ENCODE assay signal across 8 cellular contexts in the genomic region with DNA sequence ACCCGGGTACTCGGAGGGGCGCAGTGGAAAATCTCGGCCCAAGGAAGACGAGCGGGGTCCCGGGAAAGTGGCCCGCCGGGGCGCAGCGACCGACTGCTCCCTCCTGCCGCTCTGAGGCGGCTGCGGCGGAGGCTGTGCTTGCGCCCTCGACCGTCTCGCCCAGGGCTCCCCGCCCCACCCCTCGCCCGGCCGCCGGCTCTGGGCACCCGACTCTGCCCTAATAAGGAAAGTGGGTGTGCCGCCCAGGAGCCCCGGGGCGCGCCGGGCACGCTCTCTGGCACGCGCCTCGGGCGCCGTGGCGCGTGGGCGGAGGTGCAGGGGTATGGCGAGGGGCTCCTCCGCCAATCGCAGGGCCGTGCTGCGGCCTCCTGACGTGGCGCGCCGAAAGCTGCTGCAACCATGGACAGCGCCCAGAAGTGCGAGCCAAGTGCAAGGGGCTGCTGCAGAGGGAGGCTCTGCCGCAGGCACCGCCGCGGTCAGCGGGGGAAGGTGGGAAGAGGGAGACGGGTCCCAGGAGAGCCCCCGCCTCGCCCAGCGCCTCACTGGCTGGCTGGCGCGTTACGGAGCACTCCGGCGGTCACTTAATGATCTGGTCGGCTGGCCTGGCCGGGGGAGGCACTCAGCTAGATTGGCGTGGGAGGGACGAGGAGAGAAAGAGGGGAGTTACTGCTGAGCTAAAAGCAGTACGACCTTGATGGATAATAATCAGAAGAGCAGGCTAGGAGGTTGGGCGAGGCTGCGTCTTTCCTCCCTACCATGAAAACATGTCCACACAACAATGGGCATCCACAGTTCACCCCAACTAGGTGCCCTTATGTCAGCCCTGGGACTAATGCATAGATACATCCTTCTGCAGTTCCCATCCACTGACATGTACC. TPM values are rescaled to one million over a fixed set of nuclear protein-coding genes. Genes with fewer than 3 reads are reported as not detected.
DNase-seq lines count a peak whose midpoint lies in the region; ATAC-seq and TF ChIP-seq lines count a peak whose summit lies in the region.

A gene with protein sequence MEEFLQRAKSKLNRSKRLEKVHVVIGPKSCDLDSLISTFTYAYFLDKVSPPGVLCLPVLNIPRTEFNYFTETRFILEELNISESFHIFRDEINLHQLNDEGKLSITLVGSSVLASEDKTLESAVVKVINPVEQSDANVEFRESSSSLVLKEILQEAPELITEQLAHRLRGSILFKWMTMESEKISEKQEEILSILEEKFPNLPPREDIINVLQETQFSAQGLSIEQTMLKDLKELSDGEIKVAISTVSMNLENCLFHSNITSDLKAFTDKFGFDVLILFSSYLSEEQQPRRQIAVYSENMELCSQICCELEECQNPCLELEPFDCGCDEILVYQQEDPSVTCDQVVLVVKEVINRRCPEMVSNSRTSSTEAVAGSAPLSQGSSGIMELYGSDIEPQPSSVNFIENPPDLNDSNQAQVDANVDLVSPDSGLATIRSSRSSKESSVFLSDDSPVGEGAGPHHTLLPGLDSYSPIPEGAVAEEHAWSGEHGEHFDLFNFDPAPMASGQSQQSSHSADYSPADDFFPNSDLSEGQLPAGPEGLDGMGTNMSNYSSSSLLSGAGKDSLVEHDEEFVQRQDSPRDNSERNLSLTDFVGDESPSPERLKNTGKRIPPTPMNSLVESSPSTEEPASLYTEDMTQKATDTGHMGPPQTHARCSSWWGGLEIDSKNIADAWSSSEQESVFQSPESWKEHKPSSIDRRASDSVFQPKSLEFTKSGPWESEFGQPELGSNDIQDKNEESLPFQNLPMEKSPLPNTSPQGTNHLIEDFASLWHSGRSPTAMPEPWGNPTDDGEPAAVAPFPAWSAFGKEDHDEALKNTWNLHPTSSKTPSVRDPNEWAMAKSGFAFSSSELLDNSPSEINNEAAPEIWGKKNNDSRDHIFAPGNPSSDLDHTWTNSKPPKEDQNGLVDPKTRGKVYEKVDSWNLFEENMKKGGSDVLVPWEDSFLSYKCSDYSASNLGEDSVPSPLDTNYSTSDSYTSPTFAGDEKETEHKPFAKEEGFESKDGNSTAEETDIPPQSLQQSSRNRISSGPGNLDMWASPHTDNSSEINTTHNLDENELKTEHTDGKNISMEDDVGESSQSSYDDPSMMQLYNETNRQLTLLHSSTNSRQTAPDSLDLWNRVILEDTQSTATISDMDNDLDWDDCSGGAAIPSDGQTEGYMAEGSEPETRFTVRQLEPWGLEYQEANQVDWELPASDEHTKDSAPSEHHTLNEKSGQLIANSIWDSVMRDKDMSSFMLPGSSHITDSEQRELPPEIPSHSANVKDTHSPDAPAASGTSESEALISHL (N-terminal part only) (minus strand): TSS at position 131 of the 878 bp plus-strand sequence. CDS start 151 bp downstream, outside the sequence.

- intact Hi-C loops in natural killer cell (cut with micrococcal nuclease), result no loop called here
- intact Hi-C loops in activated T-helper 2 cell treated with anti-CD3 and anti-CD28 coated beads, Interferon-gamma antibody, Interleukin-2, Interleukin-4, amounts not matched to agents 10 μg/mL and 5 μg/mL and 100 μg/mL, durations not matched to agents 14 hours and 24 hours and 36 hours (cut with micrococcal nuclease), result no loop called here

- TF ChIP-seq CTCF in natural killer cell (IDR thresholded peaks at IDR 0.05), result no peak

- H3K36me3 Mint-ChIP-seq in natural killer cell treated with Interleukin-12 subunit alpha and Interleukin-12 subunit beta and Interleukin-15 and Interleukin-18, amount 100 ng/mL, for 72 hours, result no peaks in the 10 kb centered on the region
- no peaks in the 10 kb centered on the region for H3K36me3 Mint-ChIP-seq in natural killer cell
- H3K36me3 Mint-ChIP-seq in activated T-helper 2 cell treated with anti-CD3 and anti-CD28 coated beads, Interferon-gamma antibody, Interleukin-2, Interleukin-4, amounts not matched to agents 10 μg/mL and 5 μg/mL and 100 μg/mL, durations not matched to agents 14 hours and 24 hours and 36 hours (ENCODE audit: low read depth), result no peaks in the 10 kb centered on the region

- DNase-seq in natural killer cell treated with Interleukin-12 subunit alpha and Interleukin-12 subunit beta and Interleukin-15 and Interleukin-18, amount 100 ng/mL, for 72 hours (ENCODE audit: low spot score), result no peak
- no peak for DNase-seq in natural killer cell
- DNase-seq in NCI-H146 (lab: John Stamatoyannopoulos, UW), result peak; percentile 86
- peak; percentile 11 for DNase-seq in activated T-helper 2 cell treated with anti-CD3 and anti-CD28 coated beads, Interferon-gamma antibody, Interleukin-2, Interleukin-4, amounts not matched to agents 10 μg/mL and 5 μg/mL and 100 μg/mL, durations not matched to agents 14 hours and 24 hours and 36 hours (ENCODE audit: low spot score)
- DNase-seq in glomerular visceral epithelial cell (ENCODE audit: extremely low spot score), result peak; percentile 87
- DNase-seq in occipital lobe (lab: John Stamatoyannopoulos, UW), result peak; percentile 55
- no peak for DNase-seq in activated gamma-delta T cell (lab: John Stamatoyannopoulos, UW)

- peaks cover 43 to 67% of the 10 kb centered on the region in 2 donors for H3K27me3 Mint-ChIP-seq in natural killer cell treated with Interleukin-12 subunit alpha and Interleukin-12 subunit beta and Interleukin-15 and Interleukin-18, amount 100 ng/mL, for 72 hours
- H3K27me3 Mint-ChIP-seq in natural killer cell (ENCODE audit: low read depth in 2 of 2), result peaks cover 35 to 66% of the 10 kb centered on the region in 2 donors
- H3K27me3 Mint-ChIP-seq in activated T-helper 2 cell treated with anti-CD3 and anti-CD28 coated beads, Interferon-gamma antibody, Interleukin-2, Interleukin-4, amounts not matched to agents 10 μg/mL and 5 μg/mL and 100 μg/mL, durations not matched to agents 14 hours and 24 hours and 36 hours (ENCODE audit: low read depth), result peaks cover 51% of the 10 kb centered on the region

- no peak within 1 kb of the TSS for H3K4me3 Mint-ChIP-seq in natural killer cell treated with Interleukin-12 subunit alpha and Interleukin-12 subunit beta and Interleukin-15 and Interleukin-18, amount 100 ng/mL, for 72 hours
- no peak within 1 kb of the TSS for H3K4me3 Mint-ChIP-seq in natural killer cell
- no peak within 1 kb of the TSS for H3K4me3 Mint-ChIP-seq in activated T-helper 2 cell treated with anti-CD3 and anti-CD28 coated beads, Interferon-gamma antibody, Interleukin-2, Interleukin-4, amounts not matched to agents 10 μg/mL and 5 μg/mL and 100 μg/mL, durations not matched to agents 14 hours and 24 hours and 36 hours (ENCODE audit: low read depth)

- H3K9me3 Mint-ChIP-seq in natural killer cell treated with Interleukin-12 subunit alpha and Interleukin-12 subunit beta and Interleukin-15 and Interleukin-18, amount 100 ng/mL, for 72 hours, result no peaks in the 10 kb centered on the region
- H3K9me3 Mint-ChIP-seq in natural killer cell, result no peaks in the 10 kb centered on the region
- no peaks in the 10 kb centered on the region for H3K9me3 Mint-ChIP-seq in activated T-helper 2 cell treated with anti-CD3 and anti-CD28 coated beads, Interferon-gamma antibody, Interleukin-2, Interleukin-4, amounts not matched to agents 10 μg/mL and 5 μg/mL and 100 μg/mL, durations not matched to agents 14 hours and 24 hours and 36 hours

- no peak within 1 kb of the TSS for H3K27ac Mint-ChIP-seq in natural killer cell treated with Interleukin-12 subunit alpha and Interleukin-12 subunit beta and Interleukin-15 and Interleukin-18, amount 100 ng/mL, for 72 hours
- no peak within 1 kb of the TSS for H3K27ac Mint-ChIP-seq in natural killer cell
- H3K27ac Mint-ChIP-seq in activated T-helper 2 cell treated with anti-CD3 and anti-CD28 coated beads, Interferon-gamma antibody, Interleukin-2, Interleukin-4, amounts not matched to agents 10 μg/mL and 5 μg/mL and 100 μg/mL, durations not matched to agents 14 hours and 24 hours and 36 hours, result no peak within 1 kb of the TSS

- H3K4me1 Mint-ChIP-seq in natural killer cell treated with Interleukin-12 subunit alpha and Interleukin-12 subunit beta and Interleukin-15 and Interleukin-18, amount 100 ng/mL, for 72 hours (ENCODE audit: low read depth in 2 of 2), result no peaks in the 10 kb centered on the region
- H3K4me1 Mint-ChIP-seq in natural killer cell, result no peaks in the 10 kb centered on the region
- H3K4me1 Mint-ChIP-seq in activated T-helper 2 cell treated with anti-CD3 and anti-CD28 coated beads, Interferon-gamma antibody, Interleukin-2, Interleukin-4, amounts not matched to agents 10 μg/mL and 5 μg/mL and 100 μg/mL, durations not matched to agents 14 hours and 24 hours and 36 hours (ENCODE audit: low read depth), result no peaks in the 10 kb centered on the region

- ATAC-seq in natural killer cell treated with Interleukin-12 subunit alpha and Interleukin-12 subunit beta and Interleukin-15 and Interleukin-18, amount 100 ng/mL, for 72 hours, result peak; percentile 66 to 68
- ATAC-seq in natural killer cell (no peak), HG03571 (IDR thresholded peaks at IDR 0.05; ENCODE audit: unreplicated experiment) (no peak)

RNA-seq across cellular contexts. Expression of the gene that starts here (rescaled TPM):
- under 1 TPM; 0.45 to 0.57 TPM for total RNA-seq in natural killer cell treated with Interleukin-12 subunit alpha and Interleukin-12 subunit beta and Interleukin-15 and Interleukin-18, amount 100 ng/mL, for 72 hours
- total RNA-seq in natural killer cell (under 1 TPM in 2 of 3 donors, not detected in 1; 0.43 to 0.45 TPM), occipital lobe (13.4 TPM)
- total RNA-seq in activated T-helper 2 cell treated with anti-CD3 and anti-CD28 coated beads, Interferon-gamma antibody, Interleukin-2, Interleukin-4, amounts not matched to agents 10 μg/mL and 5 μg/mL and 100 μg/mL, durations not matched to agents 14 hours and 24 hours and 36 hours, result 0.27 and 0.53 TPM in 2 replicates

Comparison
In these comparisons a context has a peak if more than half of its experiments do, and no peak if none do; other contexts are left out.
1. Peak in ATAC-seq in natural killer cell treated with Interleukin-12 subunit alpha and Interleukin-12 subunit beta and Interleukin-15 and Interleukin-18, amount 100 ng/mL, for 72 hours; RNA of the gene not detected or under 1 TPM.
2. Peak in DNase-seq in activated T-helper 2 cell treated with anti-CD3 and anti-CD28 coated beads, Interferon-gamma antibody, Interleukin-2, Interleukin-4, amounts not matched to agents 10 μg/mL and 5 μg/mL and 100 μg/mL, durations not matched to agents 14 hours and 24 hours and 36 hours; RNA of the gene not detected or under 1 TPM.
3. DNase-seq: peak in NCI-H146 (single experiment), glomerular visceral epithelial cell (single experiment) and occipital lobe (single experiment); none in natural killer cell treated with Interleukin-12 subunit alpha and Interleukin-12 subunit beta and Interleukin-15 and Interleukin-18, amount 100 ng/mL, for 72 hours (single experiment), natural killer cell (single experiment) and activated gamma-delta T cell (single experiment).